ENCODE assay signal across 7 cellular contexts in genomic region chr10:11741608-11742007, GRCh38. TPM values are rescaled to one million over a fixed set of nuclear protein-coding genes. Genes with fewer than 3 reads are reported as not detected.
DNase-seq lines count a peak whose midpoint lies in the region; ATAC-seq and TF ChIP-seq lines count a peak whose summit lies in the region.

No MANE protein-coding gene starts in this region.

- H3K27me3 ChIP-seq in GM23338 (ENCODE audit: insufficient read depth): peaks cover 4% of the 10 kb centered on the region; the same call in 1 of the 2 replicates
- no peaks in the 10 kb centered on the region for H3K27me3 ChIP-seq in iPS-15b (ENCODE audit: control insufficient read depth, insufficient read depth, low read length)
- H3K27me3 ChIP-seq in smooth muscle cell (ENCODE audit: low read depth): no peaks in the 10 kb centered on the region

- H3K36me3 ChIP-seq in GM23338 (ENCODE audit: insufficient read depth) (peaks cover 3% of the 10 kb centered on the region; the same call in 1 of the 2 replicates), iPS-15b (ENCODE audit: control insufficient read depth, insufficient read depth, low read length) (no peaks in the 10 kb centered on the region), smooth muscle cell (ENCODE audit: low read depth) (no peaks in the 10 kb centered on the region)

- peaks cover 21% of the 10 kb centered on the region for H3K9me3 Mint-ChIP-seq in GM23338
- H3K9me3 Mint-ChIP-seq in activated CD8-positive, alpha-beta T cell treated with anti-CD3 and anti-CD28 coated beads for 36 hours: no peaks in the 10 kb centered on the region

- peak overlapping the region; percentile 65 for H3K4me3 Mint-ChIP-seq in GM23338
- H3K4me3 Mint-ChIP-seq in activated CD8-positive, alpha-beta T cell treated with anti-CD3 and anti-CD28 coated beads for 36 hours: peak overlapping the region; percentile 56

- H3K27me3 Mint-ChIP-seq in GM23338 (ENCODE audit: insufficient read depth, low read depth, poor library complexity): peaks cover 28% of the 10 kb centered on the region
- H3K27me3 Mint-ChIP-seq in activated CD8-positive, alpha-beta T cell treated with anti-CD3 and anti-CD28 coated beads for 36 hours: peaks cover 18% of the 10 kb centered on the region

- H3K9ac ChIP-seq in iPS-15b (ENCODE audit: low read depth, low read length): no peak overlapping the region
- H3K9ac ChIP-seq in smooth muscle cell (ENCODE audit: low read depth): no peak overlapping the region

- H4K20me1 ChIP-seq in GM23338 (replicated peaks; ENCODE audit: insufficient read depth) (no peaks in the 10 kb centered on the region), smooth muscle cell (ENCODE audit: low read depth) (no peaks in the 10 kb centered on the region)

- ATAC-seq in GM23338: no peak
- no peak for ATAC-seq in activated CD8-positive, alpha-beta T cell treated with anti-CD3 and anti-CD28 coated beads for 36 hours

- no peaks in the 10 kb centered on the region for H3K9me3 ChIP-seq in iPS-15b (ENCODE audit: control insufficient read depth, insufficient read depth, low read length)
- H3K9me3 ChIP-seq in smooth muscle cell (replicated peaks; ENCODE audit: low read depth): no peaks in the 10 kb centered on the region

- 93% methylated on average over 16 of the region's 16 CpGs for whole genome bisulfite sequencing in smooth muscle cell (ENCODE audit: low lambda C conversion rate)

- peaks cover 29% of the 10 kb centered on the region for H3K36me3 Mint-ChIP-seq in GM23338 (ENCODE audit: low read depth)
- no peaks in the 10 kb centered on the region for H3K36me3 Mint-ChIP-seq in activated CD8-positive, alpha-beta T cell treated with anti-CD3 and anti-CD28 coated beads for 36 hours (ENCODE audit: low read depth)

- peaks cover 7% of the 10 kb centered on the region; the same call in 1 of the 2 replicates for H3K9me2 ChIP-seq in GM23338 (ENCODE audit: insufficient read depth)

- intact Hi-C loops in activated CD8-positive, alpha-beta T cell treated with anti-CD3 and anti-CD28 coated beads for 36 hours (cut with micrococcal nuclease): no loop called here

- H3K79me2 ChIP-seq in GM23338 (replicated peaks; ENCODE audit: insufficient read depth): 0 out of 2 replicates have a peak, but pooled peaks cover 3% of the 10 kb centered on the region
- no peaks in the 10 kb centered on the region for H3K79me2 ChIP-seq in smooth muscle cell (ENCODE audit: low read depth)

- H3K27ac ChIP-seq in GM23338 (ENCODE audit: low read depth) (peak overlapping the region; percentile 59; the same call in 1 of the 2 replicates), smooth muscle cell (ENCODE audit: low read depth) (no peak overlapping the region)

- DNase-seq in GM23338 (ENCODE audit: low spot score) (no peak), smooth muscle cell (lab: John Stamatoyannopoulos, UW; ENCODE audit: unreplicated experiment) (no peak), SKM-1 treated with dmso at 0.1 percent for 144 hours (lab: John Stamatoyannopoulos, UW; ENCODE audit: unreplicated experiment) (no peak), GM19240 (ENCODE audit: insufficient read length, low spot score) (no peak), KG1 (lab: John Stamatoyannopoulos, UW) (no peak)
- DNase-seq in activated CD8-positive, alpha-beta T cell treated with anti-CD3 and anti-CD28 coated beads for 36 hours: no peak

- CTCF ChIA-PET in activated CD8-positive, alpha-beta T cell treated with anti-CD3 and anti-CD28 coated beads for 36 hours (lab: Charles Lee): no interaction called here

- TF ChIP-seq CTCF in GM23338 (conservative IDR thresholded peaks at IDR 0.05; ENCODE audit: low read depth in 2 of 2) (no peak), smooth muscle cell (IDR thresholded peaks at IDR 0.05; ENCODE audit: borderline replicate concordance, insufficient read depth, poor library complexity, severe bottlenecking) (no peak)
- TF ChIP-seq CTCF in activated CD8-positive, alpha-beta T cell treated with anti-CD3 and anti-CD28 coated beads for 36 hours (IDR thresholded peaks at IDR 0.05): no peak

- H3K4me1 Mint-ChIP-seq in GM23338: peaks cover 17% of the 10 kb centered on the region
- peaks cover 7% of the 10 kb centered on the region for H3K4me1 Mint-ChIP-seq in activated CD8-positive, alpha-beta T cell treated with anti-CD3 and anti-CD28 coated beads for 36 hours (ENCODE audit: low read depth)

- POLR2A ChIA-PET in activated CD8-positive, alpha-beta T cell treated with anti-CD3 and anti-CD28 coated beads for 36 hours (lab: Charles Lee): no interaction called here

- peak overlapping the region; percentile 79 for H3K4me2 ChIP-seq in GM23338
- H3K4me2 ChIP-seq in smooth muscle cell: peak overlapping the region; percentile 73

- peak overlapping the region; percentile 50 for H3K4me3 ChIP-seq in GM23338
- peak overlapping the region; percentile 43 for H3K4me3 ChIP-seq in iPS-15b (ENCODE audit: low read depth, low read length)
- H3K4me3 ChIP-seq in smooth muscle cell: peak overlapping the region; percentile 44

- 0 out of 2 replicates have a peak, but pooled peaks cover 6% of the 10 kb centered on the region for H3F3A ChIP-seq in GM23338 (replicated peaks; ENCODE audit: low read depth)
- no peaks in the 10 kb centered on the region for H3F3A ChIP-seq in smooth muscle cell (ENCODE audit: low read depth)

- peak overlapping the region; percentile 94 for H2AFZ ChIP-seq in GM23338
- no peak overlapping the region for H2AFZ ChIP-seq in smooth muscle cell (ENCODE audit: low read depth)

- H3K4me1 ChIP-seq in GM23338 (ENCODE audit: insufficient read depth) (peaks cover 4% of the 10 kb centered on the region; the same call in 1 of the 2 replicates), iPS-15b (ENCODE audit: control insufficient read depth, insufficient read depth, low read length) (peaks cover 5% of the 10 kb centered on the region), smooth muscle cell (ENCODE audit: low read depth) (peaks cover 5% of the 10 kb centered on the region)

- no peak overlapping the region; the same call in 1 of the 2 replicates for H3K27ac Mint-ChIP-seq in GM23338
- no peak overlapping the region for H3K27ac Mint-ChIP-seq in activated CD8-positive, alpha-beta T cell treated with anti-CD3 and anti-CD28 coated beads for 36 hours

TF ChIP-seq in GM23338, 12 proteins besides CTCF, POLR2A, EP300 and RAD21 (continues in another document):
- no peak for TF ChIP-seq EZH2phosphoT487 (IDR thresholded peaks at IDR 0.05; ENCODE audit: unreplicated experiment)
- TF ChIP-seq JUNB (IDR thresholded peaks at IDR 0.05; ENCODE audit: unreplicated experiment): no peak
- no peak for TF ChIP-seq NANOG (IDR thresholded peaks at IDR 0.05; ENCODE audit: borderline replicate concordance)
- no peak for TF ChIP-seq STAT1 (IDR thresholded peaks at IDR 0.05; ENCODE audit: unreplicated experiment)
- TF ChIP-seq ZNF114 (CRISPR knock-in tag; IDR thresholded peaks at IDR 0.05): no peak
- no peak for TF ChIP-seq EZH2 (IDR thresholded peaks at IDR 0.05; ENCODE audit: low read depth, unreplicated experiment)
- no peak for TF ChIP-seq ZNF331 (CRISPR knock-in tag; IDR thresholded peaks at IDR 0.05; ENCODE audit: low read depth)
- TF ChIP-seq ETS1 (IDR thresholded peaks at IDR 0.05): no peak
- no peak for TF ChIP-seq CREB1 (CRISPR knock-in tag; IDR thresholded peaks at IDR 0.05; ENCODE audit: low read depth)
- no peak for TF ChIP-seq POLR2AphosphoS5 (IDR thresholded peaks at IDR 0.05; ENCODE audit: low read depth)
- TF ChIP-seq REST (IDR thresholded peaks at IDR 0.05; ENCODE audit: unreplicated experiment): no peak

RNA-seq across cellular contexts. Expression of gene ECHDC3, which starts 0.6 kb away (rescaled TPM):
- 48.6 and 50.1 TPM in 2 replicates for total RNA-seq in GM23338 (2014; rRNA removed; shearing (Covaris generic))
- polyA plus RNA-seq in GM23338 (2016; fragmentation: Nextera tagmentation; extraction: Ambion mirVana): 13.5 and 16.3 TPM in 2 replicates
- 1 to 10 TPM; 1.1 to 1.7 TPM for total RNA-seq in activated CD8-positive, alpha-beta T cell treated with anti-CD3 and anti-CD28 coated beads for 36 hours
- 10.2 and 14.1 TPM in 2 replicates for total RNA-seq in smooth muscle cell
- 6.0 and 8.7 TPM in 2 replicates for polyA plus RNA-seq in smooth muscle cell
